ENCODE assay signal across 24 cellular contexts in genomic region chr1:115323366-115324004, GRCh38. TPM values are rescaled to one million over a fixed set of nuclear protein-coding genes. Genes with fewer than 3 reads are reported as not detected.
DNase-seq lines count a peak whose midpoint lies in the region; ATAC-seq, FAIRE-seq and TF ChIP-seq lines count a peak whose summit lies in the region.
"Had no signal": no experiment of that assay in that cellular context is flagged by ENCODE, and none has a peak within 500 bp of the region (broad histone marks: within the 10 kb centered on the region; RNA-seq: fewer than 3 reads in every experiment).

No MANE protein-coding gene starts in this region.

- H3K4me1 ChIP-seq in A549 (peaks cover 35% of the 10 kb centered on the region), astrocyte (ENCODE audit: insufficient read depth, low read length) (peaks cover 29% of the 10 kb centered on the region), keratinocyte (ENCODE audit: control insufficient read depth, extremely low read depth, insufficient read depth, low read length) (peaks cover 4% of the 10 kb centered on the region)
- no peaks in the 10 kb centered on the region for H3K4me1 ChIP-seq in CD8-positive, alpha-beta T cell (ENCODE audit: insufficient read depth, low read length)

- H3K4me3 Mint-ChIP-seq in astrocyte (ENCODE audit: unreplicated experiment), result no peak overlapping the region
- no peak overlapping the region for H3K4me3 Mint-ChIP-seq in activated CD4-positive, alpha-beta memory T cell treated with anti-CD3 and anti-CD28 coated beads, Interleukin-2, amount 10 ng/mL, durations not matched to agents 7 days and 5 days
- H3K4me3 Mint-ChIP-seq in CD8-positive, alpha-beta T cell, result no peak overlapping the region
- H3K4me3 Mint-ChIP-seq: activated CD8-positive, alpha-beta T cell treated with anti-CD3 and anti-CD28 coated beads, Interleukin-2, amount 10 ng/mL, durations not matched to agents 7 days and 5 days; activated naive CD8-positive, alpha-beta T cell treated with anti-CD3 and anti-CD28 coated beads, Interleukin-2, amount 10 ng/mL, durations not matched to agents 7 days and 5 days; activated T-cell treated with anti-CD3 and anti-CD28 coated beads, Interleukin-2, amount 50 U/mL, for 72 hours; central memory CD8-positive, alpha-beta T cell; endodermal cell; memory B cell; nephron had no signal

- H3K27me3 Mint-ChIP-seq in astrocyte (ENCODE audit: low read depth, unreplicated experiment), result no peaks in the 10 kb centered on the region
- H3K27me3 Mint-ChIP-seq in activated CD4-positive, alpha-beta memory T cell treated with anti-CD3 and anti-CD28 coated beads, Interleukin-2, amount 10 ng/mL, durations not matched to agents 7 days and 5 days, result no peaks in the 10 kb centered on the region
- peaks cover 4% of the 10 kb centered on the region for H3K27me3 Mint-ChIP-seq in CD8-positive, alpha-beta T cell (ENCODE audit: low read depth)

- H4K20me1 ChIP-seq in astrocyte (ENCODE audit: insufficient read depth, low read length) (no peaks in the 10 kb centered on the region), keratinocyte (ENCODE audit: control insufficient read depth, extremely low read depth, insufficient read depth, low read length) (no peaks in the 10 kb centered on the region)

- H3K27ac ChIP-seq in A549 (peak overlapping the region in 1 of 2 experiments; percentile 49; a peak in 2 of 6 replicates), astrocyte (ENCODE audit: low read depth, low read length) (peak overlapping the region; percentile 41), keratinocyte (ENCODE audit: control insufficient read depth, insufficient read depth, low read length) (no peak overlapping the region)
- H3K27ac ChIP-seq in CD8-positive, alpha-beta T cell (ENCODE audit: low read depth, low read length), result no peak overlapping the region
- H3K27ac ChIP-seq: WERI-Rb-1 had no signal

- dilution Hi-C loops in keratinocyte (cut with MboI; ENCODE audit: extremely low pct_ligation_motif_present, low sequenced_read_pairs), result no loop called here

- TF ChIP-seq POLR2A in A549 (IDR thresholded peaks at IDR 0.05; ENCODE audit: low read length), result no peak

- H3K9me3 ChIP-seq in A549 (no peaks in the 10 kb centered on the region), astrocyte (ENCODE audit: insufficient read depth, low read depth, low read length) (no peaks in the 10 kb centered on the region), keratinocyte (ENCODE audit: control insufficient read depth, low read depth, low read length) (no peaks in the 10 kb centered on the region)
- no peaks in the 10 kb centered on the region for H3K9me3 ChIP-seq in CD8-positive, alpha-beta T cell (ENCODE audit: low read length)

- POLR2A ChIA-PET in A549 (lab: Yijun Ruan, JAX), result no interaction called here
- POLR2A ChIA-PET in activated CD4-positive, alpha-beta memory T cell treated with anti-CD3 and anti-CD28 coated beads, Interleukin-2, amount 10 ng/mL, durations not matched to agents 7 days and 5 days (lab: Charles Lee), result no interaction called here
- POLR2A ChIA-PET in CD8-positive, alpha-beta T cell (lab: Charles Lee), result no interaction called here

- peaks cover 7% of the 10 kb centered on the region for H3K36me3 Mint-ChIP-seq in astrocyte (ENCODE audit: low read depth, unreplicated experiment)
- no peaks in the 10 kb centered on the region for H3K36me3 Mint-ChIP-seq in activated CD4-positive, alpha-beta memory T cell treated with anti-CD3 and anti-CD28 coated beads, Interleukin-2, amount 10 ng/mL, durations not matched to agents 7 days and 5 days (ENCODE audit: low read depth)
- no peaks in the 10 kb centered on the region for H3K36me3 Mint-ChIP-seq in CD8-positive, alpha-beta T cell
- H3K36me3 Mint-ChIP-seq: activated naive CD8-positive, alpha-beta T cell treated with anti-CD3 and anti-CD28 coated beads, Interleukin-2, amount 10 ng/mL, durations not matched to agents 7 days and 5 days; memory B cell had no signal

- peaks cover 57% of the 10 kb centered on the region for H3K4me1 Mint-ChIP-seq in astrocyte (ENCODE audit: low read depth, unreplicated experiment)
- H3K4me1 Mint-ChIP-seq in activated CD4-positive, alpha-beta memory T cell treated with anti-CD3 and anti-CD28 coated beads, Interleukin-2, amount 10 ng/mL, durations not matched to agents 7 days and 5 days, result no peaks in the 10 kb centered on the region
- no peaks in the 10 kb centered on the region for H3K4me1 Mint-ChIP-seq in CD8-positive, alpha-beta T cell (ENCODE audit: low read depth)
- H3K4me1 Mint-ChIP-seq: activated naive CD8-positive, alpha-beta T cell treated with anti-CD3 and anti-CD28 coated beads, Interleukin-2, amount 10 ng/mL, durations not matched to agents 7 days and 5 days; central memory CD8-positive, alpha-beta T cell; memory B cell had no signal

- H3K27me3 ChIP-seq in astrocyte (ENCODE audit: insufficient read depth, low read length) (no peaks in the 10 kb centered on the region), keratinocyte (ENCODE audit: control insufficient read depth, extremely low read depth, insufficient read depth, low read length) (no peaks in the 10 kb centered on the region)
- no peaks in the 10 kb centered on the region for H3K27me3 ChIP-seq in CD8-positive, alpha-beta T cell (ENCODE audit: insufficient read depth, low read length)

- WGBS in A549 (ENCODE audit: missing lambda C conversion rate), result 42% methylated on average over 2 of the region's 2 CpGs

- H2AFZ ChIP-seq in astrocyte (ENCODE audit: low read depth, low read length) (no peak overlapping the region), keratinocyte (ENCODE audit: control insufficient read depth, low read length) (no peak overlapping the region)

- H3K9me1 ChIP-seq in keratinocyte (ENCODE audit: control insufficient read depth, extremely low read depth, insufficient read depth, low read length), result no peaks in the 10 kb centered on the region

- no peak for TF ChIP-seq EP300 in A549 (IDR thresholded peaks at IDR 0.05)

- peaks cover 31% of the 10 kb centered on the region for H3K79me2 ChIP-seq in astrocyte (ENCODE audit: insufficient read depth, low read length)
- H3K79me2 ChIP-seq in keratinocyte (ENCODE audit: control insufficient read depth, insufficient read depth, low read length), result no peaks in the 10 kb centered on the region

- no peak for FAIRE-seq in A549 (lab: Jason Lieb, UNC)
- FAIRE-seq in astrocyte (lab: Jason Lieb, UNC), result no peak
- FAIRE-seq in keratinocyte (lab: Jason Lieb, UNC), result peak; percentile 29
- FAIRE-seq: frontal cortex, G401.6, GM12891, H1 had no signal

- CTCF ChIA-PET in A549 (lab: Yijun Ruan, JAX), result interaction anchor here (1.0 to 1.5 kb wide), 3 partner anchors 146 to 210 kb away, joined by 3 to 4 read pairs (median 3); no protein-coding TSS in a partner anchor
- CTCF ChIA-PET in activated CD4-positive, alpha-beta memory T cell treated with anti-CD3 and anti-CD28 coated beads, Interleukin-2, amount 10 ng/mL, durations not matched to agents 7 days and 5 days (lab: Charles Lee), result no interaction called here
- CTCF ChIA-PET in CD8-positive, alpha-beta T cell (lab: Charles Lee), result no interaction called here

- TF ChIP-seq RAD21 in A549 (conservative IDR thresholded peaks at IDR 0.05 in 1 of 2, IDR thresholded peaks at IDR 0.05 in 1 of 2), result no peak

- intact Hi-C loops in CD8-positive, alpha-beta T cell (cut with DNase I, micrococcal nuclease), result no loop called here

- H3K9ac ChIP-seq in astrocyte (ENCODE audit: low read length), result peak overlapping the region; percentile 23
- H3K9ac ChIP-seq in keratinocyte (ENCODE audit: control insufficient read depth, extremely low read depth, insufficient read depth, low read length), result no peak overlapping the region

- H3K4me3 ChIP-seq in A549, result no peak overlapping the region
- H3K4me3 ChIP-seq in astrocyte (ENCODE audit: insufficient read depth, low read depth, low read length), result no peak overlapping the region
- no peak overlapping the region for H3K4me3 ChIP-seq in keratinocyte (ENCODE audit: control insufficient read depth in 2 of 3, extremely low read depth in 1 of 3, insufficient read depth in 2 of 3, low read depth in 1 of 3, low read length in 3 of 3)
- H3K4me3 ChIP-seq in CD8-positive, alpha-beta T cell (ENCODE audit: low read depth, low read length), result no peak overlapping the region

- DNase-seq in A549 (ENCODE audit: low read depth in 1 of 2, low spot score in 1 of 2) (peak in 1 of 2 experiments; percentile 21), HS-5 (ENCODE audit: low read depth) (peak; percentile 49), astrocyte (ENCODE audit: low read depth) (no peak), keratinocyte (ENCODE audit: low read depth, low spot score) (no peak), NCI-H2196 (lab: John Stamatoyannopoulos, UW; ENCODE audit: unreplicated experiment) (no peak)
- no peak for DNase-seq in activated CD4-positive, alpha-beta memory T cell treated with anti-CD3 and anti-CD28 coated beads, Interleukin-2, amount 10 ng/mL, durations not matched to agents 7 days and 5 days
- no peak for DNase-seq in CD8-positive, alpha-beta T cell
- DNase-seq: activated CD8-positive, alpha-beta T cell treated with anti-CD3 and anti-CD28 coated beads, Interleukin-2, amount 10 ng/mL, durations not matched to agents 7 days and 5 days; activated naive CD8-positive, alpha-beta T cell treated with anti-CD3 and anti-CD28 coated beads, Interleukin-2, amount 10 ng/mL, durations not matched to agents 7 days and 5 days; activated T-cell treated with anti-CD3 and anti-CD28 coated beads, Interleukin-2, amount 50 U/mL, for 72 hours; endodermal cell; NCI-H1694; NCI-H510A treated with DMSO at 0.1 percent for 48 hours; stimulated activated naive CD4-positive, alpha-beta T cell treated with Interleukin-2 at 50 U/mL for 16 hours; WERI-Rb-1 had no signal

- peak overlapping the region; percentile 95 for H3K27ac Mint-ChIP-seq in astrocyte (ENCODE audit: unreplicated experiment)
- no peak overlapping the region for H3K27ac Mint-ChIP-seq in activated CD4-positive, alpha-beta memory T cell treated with anti-CD3 and anti-CD28 coated beads, Interleukin-2, amount 10 ng/mL, durations not matched to agents 7 days and 5 days
- H3K27ac Mint-ChIP-seq in CD8-positive, alpha-beta T cell, result no peak overlapping the region
- H3K27ac Mint-ChIP-seq: activated CD8-positive, alpha-beta T cell treated with anti-CD3 and anti-CD28 coated beads, Interleukin-2, amount 10 ng/mL, durations not matched to agents 7 days and 5 days; activated naive CD8-positive, alpha-beta T cell treated with anti-CD3 and anti-CD28 coated beads, Interleukin-2, amount 10 ng/mL, durations not matched to agents 7 days and 5 days; activated T-cell treated with anti-CD3 and anti-CD28 coated beads, Interleukin-2, amount 50 U/mL, for 72 hours; endodermal cell; memory B cell; nephron had no signal

- H3K9me3 Mint-ChIP-seq in astrocyte (ENCODE audit: unreplicated experiment), result peaks cover 3% of the 10 kb centered on the region
- no peaks in the 10 kb centered on the region for H3K9me3 Mint-ChIP-seq in activated CD4-positive, alpha-beta memory T cell treated with anti-CD3 and anti-CD28 coated beads, Interleukin-2, amount 10 ng/mL, durations not matched to agents 7 days and 5 days
- no peaks in the 10 kb centered on the region for H3K9me3 Mint-ChIP-seq in CD8-positive, alpha-beta T cell
- H3K9me3 Mint-ChIP-seq: activated naive CD8-positive, alpha-beta T cell treated with anti-CD3 and anti-CD28 coated beads, Interleukin-2, amount 10 ng/mL, durations not matched to agents 7 days and 5 days; activated T-cell treated with anti-CD3 and anti-CD28 coated beads, Interleukin-2, amount 50 U/mL, for 72 hours; central memory CD8-positive, alpha-beta T cell; endodermal cell; memory B cell; nephron had no signal

- TF ChIP-seq CTCF in A549 (IDR thresholded peaks at IDR 0.05), result no peak
- TF ChIP-seq CTCF in astrocyte (IDR thresholded peaks at IDR 0.05; ENCODE audit: insufficient read depth, low read depth, low read length), result no peak
- TF ChIP-seq CTCF in keratinocyte (optimal IDR thresholded peaks at IDR 0.05 in 1 of 3, IDR thresholded peaks at IDR 0.05 in 1 of 3, conservative IDR thresholded peaks at IDR 0.05 in 1 of 3; ENCODE audit: extremely low read depth in 1 of 3, insufficient read depth in 2 of 3, low read length in 3 of 3), result no peak
- TF ChIP-seq CTCF in CD8-positive, alpha-beta T cell (IDR thresholded peaks at IDR 0.05), result no peak

- peak overlapping the region; percentile 19; the same call in 2 of the 3 replicates for H3K4me2 ChIP-seq in A549
- H3K4me2 ChIP-seq in astrocyte (ENCODE audit: low read length), result peak overlapping the region; percentile 10
- H3K4me2 ChIP-seq in keratinocyte (ENCODE audit: control insufficient read depth, extremely low read depth, insufficient read depth, low read depth, low read length), result no peak overlapping the region

- H3K36me3 ChIP-seq in astrocyte (ENCODE audit: insufficient read depth, low read length) (no peaks in the 10 kb centered on the region), keratinocyte (ENCODE audit: control insufficient read depth in 2 of 2, extremely low read depth in 1 of 2, insufficient read depth in 2 of 2, low read length in 2 of 2) (no peaks in the 10 kb centered on the region)
- no peaks in the 10 kb centered on the region for H3K36me3 ChIP-seq in CD8-positive, alpha-beta T cell (ENCODE audit: insufficient read depth, low read length)
- H3K36me3 ChIP-seq: WERI-Rb-1 had no signal

- ATAC-seq in A549, result peak in 1 of 2 experiments; percentile 67; a peak in 3 of 6 replicates
- ATAC-seq in GM21576 (IDR thresholded peaks at IDR 0.05; ENCODE audit: unreplicated experiment), result no peak
- no peak for ATAC-seq in CD8-positive, alpha-beta T cell
- ATAC-seq: activated CD8-positive, alpha-beta T cell treated with anti-CD3 and anti-CD28 coated beads, Interleukin-2, amount 10 ng/mL, durations not matched to agents 7 days and 5 days; activated T-cell treated with anti-CD3 and anti-CD28 coated beads, Interleukin-2, amount 50 U/mL, for 72 hours had no signal

RNA-seq across cellular contexts. Expression of gene NGF, which starts 14.6 kb away (rescaled TPM):
- 0.71 TPM in 2 replicates for polyA plus RNA-seq in A549 (2011; rRNA removed)
- polyA plus RNA-seq in A549 (2012; cell fraction: cytosol; rRNA removed), result 3.1 and 3.4 TPM in 2 replicates
- polyA plus RNA-seq in A549 (2012; cell fraction: nucleus; rRNA removed), result 5.2 and 5.4 TPM in 2 replicates
- polyA plus RNA-seq in A549 (2017; fragmentation: RNase III; extraction: RNeasy Plus Mini Kit Qiagen cat#74134 plus additional on column Dnase treatment), result 1.4 to 1.6 TPM (median 1.6 TPM) in 3 replicates
- 0.45 TPM in 1 of 2 replicates, not detected in the other for polyA minus RNA-seq in A549 (2011; rRNA and poly(A)+ RNA removed)
- 12.5 and 12.9 TPM in 2 replicates for total RNA-seq in astrocyte
- polyA plus RNA-seq in keratinocyte, result 1.1 to 2.8 TPM (median 1.2 TPM) in 3 replicates
- 2.1 TPM for polyA plus RNA-seq in keratinocyte (2011; ENCODE audit: low read depth)
- polyA plus RNA-seq in keratinocyte (2011; cell fraction: cytosol; rRNA removed), result 0.72 and 1.3 TPM in 2 replicates
- polyA plus RNA-seq in keratinocyte (2011; cell fraction: nucleus; rRNA removed), result 1.8 and 3.1 TPM in 2 replicates
- 1.9 TPM in 2 replicates for polyA plus RNA-seq in keratinocyte (2012; ENCODE audit: low replicate concordance)
- polyA minus RNA-seq in keratinocyte, result 1.1 to 5.1 TPM (median 1.8 TPM) in 3 replicates
- not detected for polyA minus RNA-seq in keratinocyte (2011; cell fraction: cytosol; rRNA and poly(A)+ RNA removed)
- 0.42 and 0.62 TPM in 2 replicates for polyA minus RNA-seq in keratinocyte (2011; cell fraction: nucleus; rRNA and poly(A)+ RNA removed)
- not detected for total RNA-seq in activated CD4-positive, alpha-beta memory T cell treated with anti-CD3 and anti-CD28 coated beads, Interleukin-2, amount 10 ng/mL, durations not matched to agents 7 days and 5 days
- total RNA-seq in CD8-positive, alpha-beta T cell, result not detected
- total RNA-seq: activated CD8-positive, alpha-beta T cell treated with anti-CD3 and anti-CD28 coated beads, Interleukin-2, amount 10 ng/mL, durations not matched to agents 7 days and 5 days; activated naive CD8-positive, alpha-beta T cell treated with anti-CD3 and anti-CD28 coated beads, Interleukin-2, amount 10 ng/mL, durations not matched to agents 7 days and 5 days; activated T-cell treated with anti-CD3 and anti-CD28 coated beads, Interleukin-2, amount 50 U/mL, for 72 hours; H1; HT-29 had no signal

Comparison
In these comparisons a context has a peak if more than half of its experiments do, and no peak if none do; other contexts are left out.
1. RNA of gene NGF, which starts 14.6 kb away (total RNA-seq): 12.5 to 12.9 TPM in astrocyte; not detected in activated CD4-positive, alpha-beta memory T cell treated with anti-CD3 and anti-CD28 coated beads, Interleukin-2, amount 10 ng/mL, durations not matched to agents 7 days and 5 days and not detected in CD8-positive, alpha-beta T cell; every median in the first group is over 10 times any median in the second.